ENCODE assay signal across 1 cellular context in the genomic region with DNA sequence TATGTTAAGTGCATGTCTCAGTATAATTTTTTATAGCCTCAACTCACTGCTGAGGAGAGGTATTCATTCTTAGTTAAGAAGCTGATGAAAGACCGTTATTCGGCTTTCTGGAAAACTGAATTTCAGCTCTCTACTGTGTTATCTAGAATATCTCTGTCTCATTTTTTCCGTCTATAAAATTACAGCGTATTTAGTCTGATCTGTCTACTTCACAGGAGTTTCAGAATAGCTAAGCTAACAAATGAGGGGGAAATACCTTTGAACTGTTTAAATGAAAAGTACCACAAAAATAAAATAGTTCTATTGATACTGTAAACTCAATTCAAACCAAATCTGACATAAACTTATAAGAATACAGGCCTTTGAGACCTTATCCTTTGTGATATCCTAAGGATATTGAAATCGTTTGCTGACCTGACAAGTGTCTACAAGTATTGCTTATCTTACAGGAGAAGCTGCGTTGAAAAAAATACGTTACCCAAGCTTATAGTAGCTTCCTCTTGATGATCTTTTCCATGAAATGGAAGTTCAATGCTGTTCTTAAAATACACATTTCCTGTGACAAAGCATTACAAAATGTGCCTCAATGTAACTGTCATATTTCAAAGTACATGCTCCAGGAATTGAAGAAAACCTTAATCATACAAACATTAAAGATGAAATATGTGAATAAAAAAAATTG.
TF ChIP-seq lines count a peak whose summit lies in the region.

No MANE protein-coding gene starts in this region.

TF ChIP-seq in SK-N-SH treated with all-trans-retinoic acid at 6 μM for 48 hours, 23 proteins besides CTCF, POLR2A, EP300 and RAD21 (continued from another document):
- TF ChIP-seq, protein P1, sequence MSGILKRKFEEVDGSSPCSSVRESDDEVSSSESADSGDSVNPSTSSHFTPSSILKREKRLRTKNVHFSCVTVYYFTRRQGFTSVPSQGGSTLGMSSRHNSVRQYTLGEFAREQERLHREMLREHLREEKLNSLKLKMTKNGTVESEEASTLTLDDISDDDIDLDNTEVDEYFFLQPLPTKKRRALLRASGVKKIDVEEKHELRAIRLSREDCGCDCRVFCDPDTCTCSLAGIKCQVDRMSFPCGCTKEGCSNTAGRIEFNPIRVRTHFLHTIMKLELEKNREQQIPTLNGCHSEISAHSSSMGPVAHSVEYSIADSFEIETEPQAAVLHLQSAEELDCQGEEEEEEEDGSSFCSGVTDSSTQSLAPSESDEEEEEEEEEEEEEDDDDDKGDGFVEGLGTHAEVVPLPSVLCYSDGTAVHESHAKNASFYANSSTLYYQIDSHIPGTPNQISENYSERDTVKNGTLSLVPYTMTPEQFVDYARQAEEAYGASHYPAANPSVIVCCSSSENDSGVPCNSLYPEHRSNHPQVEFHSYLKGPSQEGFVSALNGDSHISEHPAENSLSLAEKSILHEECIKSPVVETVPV (CRISPR knock-in tag; IDR thresholded peaks at IDR 0.05): no peak
- TF ChIP-seq ZNF565 (CRISPR knock-in tag; conservative IDR thresholded peaks at IDR 0.05; ENCODE audit: low read depth) (no peak), CSDC2 (CRISPR knock-in tag; IDR thresholded peaks at IDR 0.05) (no peak), SNAI2 (CRISPR knock-in tag; IDR thresholded peaks at IDR 0.05) (no peak)
